11 cellular contexts compared by ENCODE assay signal in the genomic region with DNA sequence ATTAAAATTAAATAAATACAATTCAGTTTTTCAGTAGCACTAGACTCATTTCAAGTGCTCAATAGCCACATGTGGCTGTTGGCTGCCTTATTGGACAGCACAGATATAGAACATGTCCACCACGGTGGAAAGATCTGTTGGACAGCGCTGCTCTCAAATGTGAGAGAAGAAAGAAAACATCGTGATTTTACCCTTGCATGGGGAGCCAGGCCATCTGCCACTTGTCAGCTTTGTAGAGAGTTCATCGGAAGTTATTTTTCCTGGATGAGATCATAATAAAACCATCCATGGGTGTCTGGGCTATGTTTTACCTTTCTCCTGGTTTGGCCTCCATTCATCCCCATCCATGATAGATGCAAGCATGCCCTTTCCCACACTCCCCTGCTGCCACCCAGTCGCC. TPM values are rescaled to one million over a fixed set of nuclear protein-coding genes. Genes with fewer than 3 reads are reported as not detected.
DNase-seq lines count a peak whose midpoint lies in the region; ATAC-seq and TF ChIP-seq lines count a peak whose summit lies in the region.
"Had no signal": no experiment of that assay in that cellular context is flagged by ENCODE, and none has a peak within 500 bp of the region (broad histone marks: within the 10 kb centered on the region; RNA-seq: fewer than 3 reads in every experiment).

No MANE protein-coding gene starts in this region.

- H4K20me1 ChIP-seq in DOHH2 (ENCODE audit: control insufficient read depth, insufficient read depth, low read depth, low read length) (no peaks in the 10 kb centered on the region), GM23338 (replicated peaks; ENCODE audit: insufficient read depth) (no peaks in the 10 kb centered on the region), H9 (ENCODE audit: control insufficient read depth, insufficient read depth, insufficient read length) (no peaks in the 10 kb centered on the region)

- H3K9me3 Mint-ChIP-seq in GM23338 (no peaks in the 10 kb centered on the region), H9 (no peaks in the 10 kb centered on the region)
- no peaks in the 10 kb centered on the region for H3K9me3 Mint-ChIP-seq in CD4-positive, alpha-beta T cell
- H3K9me3 Mint-ChIP-seq: IgD-negative memory B cell had no signal

- ATAC-seq in GM23338 (no peak), HG03196 (IDR thresholded peaks at IDR 0.05; ENCODE audit: unreplicated experiment) (no peak)
- no peak for ATAC-seq in CD4-positive, alpha-beta T cell (ENCODE audit: poor library complexity)

- H3K4me1 Mint-ChIP-seq in GM23338 (no peaks in the 10 kb centered on the region), H9 (no peaks in the 10 kb centered on the region; a peak in 1 of 4 replicates)
- peaks cover 10% of the 10 kb centered on the region for H3K4me1 Mint-ChIP-seq in CD4-positive, alpha-beta T cell (ENCODE audit: low read depth)

- DNase-seq in GM23338 (ENCODE audit: low spot score) (no peak), NCI-H2171 (lab: John Stamatoyannopoulos, UW) (peak; percentile 29), cerebellar cortex (ENCODE audit: low spot score) (peak; percentile 84), H9 (no peak)
- no peak for DNase-seq in CD4-positive, alpha-beta T cell
- DNase-seq: CD4-positive, alpha-beta memory T cell; KG1 had no signal

- no peak overlapping the region for H3K56ac ChIP-seq in H9 (ENCODE audit: insufficient read length, low read depth, low read length)

- no peak overlapping the region for H3K4ac ChIP-seq in H9 (ENCODE audit: low read depth, low read length)

- H2BK12ac ChIP-seq in H9 (ENCODE audit: insufficient read length, low read depth, low read length) = no peak overlapping the region

- no peak overlapping the region for H3K4me3 Mint-ChIP-seq in GM23338
- H3K4me3 Mint-ChIP-seq in H9 = no peak overlapping the region
- H3K4me3 Mint-ChIP-seq in CD4-positive, alpha-beta T cell = no peak overlapping the region
- H3K4me3 Mint-ChIP-seq: B cell; CD4-positive, alpha-beta memory T cell had no signal

- H3K36me3 ChIP-seq in DOHH2 (ENCODE audit: control insufficient read depth, low read length) (no peaks in the 10 kb centered on the region), GM23338 (ENCODE audit: insufficient read depth) (no peaks in the 10 kb centered on the region)

- CTCF ChIA-PET in CD4-positive, alpha-beta T cell (lab: Charles Lee) = interaction anchor here (0.7 kb wide), 1 partner anchor 541 kb away, joined by 3 read pairs; no protein-coding TSS in a partner anchor

- POLR2A ChIA-PET in CD4-positive, alpha-beta T cell (lab: Charles Lee) = no interaction called here

- H2BK5ac ChIP-seq in H9 (ENCODE audit: insufficient read length, low read length) = no peak overlapping the region

- intact Hi-C loops in CD4-positive, alpha-beta T cell (cut with DNase I, micrococcal nuclease) = no loop called here

- H3K27ac ChIP-seq in DOHH2 (ENCODE audit: low read depth, low read length) (0 out of 2 replicates have a peak overlapping the region, but pooled peaks have one; percentile 60), GM23338 (ENCODE audit: low read depth) (no peak overlapping the region), H9 (ENCODE audit: insufficient read length, low read depth, low read length) (no peak overlapping the region)
- H3K27ac ChIP-seq in CD4-positive, alpha-beta T cell (ENCODE audit: low read depth, low read length) = no peak overlapping the region

- H3K27me3 Mint-ChIP-seq in GM23338 (ENCODE audit: insufficient read depth, low read depth, poor library complexity) (peaks cover 3% of the 10 kb centered on the region), H9 (ENCODE audit: low read depth) (peaks cover 23% of the 10 kb centered on the region)
- no peaks in the 10 kb centered on the region for H3K27me3 Mint-ChIP-seq in CD4-positive, alpha-beta T cell
- H3K27me3 Mint-ChIP-seq: B cell; CD4-positive, alpha-beta memory T cell; IgD-negative memory B cell had no signal

- H3K9ac ChIP-seq in H9 (ENCODE audit: extremely low read depth, insufficient read length, low read length) = no peak overlapping the region

- no peak overlapping the region for H2BK120ac ChIP-seq in H9 (ENCODE audit: low read depth, low read length, poor library complexity, severe bottlenecking)

- H4K5ac ChIP-seq in H9 (ENCODE audit: insufficient read length, low read depth, low read length) = no peak overlapping the region

- H3K23me2 ChIP-seq in H9 (ENCODE audit: insufficient read length, low read depth, low read length, poor library complexity, severe bottlenecking) = no peaks in the 10 kb centered on the region

- H2BK15ac ChIP-seq in H9 (ENCODE audit: low read depth, low read length) = no peak overlapping the region

- H2AK5ac ChIP-seq in H9 (ENCODE audit: insufficient read length, low read length) = no peak overlapping the region

- H2BK20ac ChIP-seq in H9 (ENCODE audit: low read depth, low read length, poor library complexity, severe bottlenecking) = no peak overlapping the region

- H3K4me1 ChIP-seq in DOHH2 (ENCODE audit: control insufficient read depth, low read length) = peaks cover 91% of the 10 kb centered on the region
- H3K4me1 ChIP-seq in GM23338 (ENCODE audit: insufficient read depth) = no peaks in the 10 kb centered on the region; the same call in 1 of the 2 replicates
- no peaks in the 10 kb centered on the region for H3K4me1 ChIP-seq in H9 (ENCODE audit: insufficient read depth, low read length)

- peaks cover 5% of the 10 kb centered on the region; the same call in 1 of the 2 replicates for H3K9me3 ChIP-seq in DOHH2 (ENCODE audit: control insufficient read depth, insufficient read depth, low read length)
- no peaks in the 10 kb centered on the region for H3K9me3 ChIP-seq in H9 (ENCODE audit: control insufficient read depth, low read depth, low read length)
- H3K9me3 ChIP-seq in CD4-positive, alpha-beta T cell (ENCODE audit: control insufficient read depth, low read length) = no peaks in the 10 kb centered on the region

- H3K27me3 ChIP-seq in DOHH2 (ENCODE audit: control insufficient read depth, low read length) (no peaks in the 10 kb centered on the region), GM23338 (ENCODE audit: insufficient read depth) (no peaks in the 10 kb centered on the region), H9 (ENCODE audit: insufficient read depth, low read length) (no peaks in the 10 kb centered on the region)
- H3K27me3 ChIP-seq in CD4-positive, alpha-beta T cell (ENCODE audit: control insufficient read depth, insufficient read depth, low read length) = no peaks in the 10 kb centered on the region

- H3K4me2 ChIP-seq in DOHH2 (ENCODE audit: low read length) = no peak overlapping the region
- no peak overlapping the region for H3K4me2 ChIP-seq in GM23338
- no peak overlapping the region for H3K4me2 ChIP-seq in H9 (ENCODE audit: insufficient read depth, insufficient read length, low read length)

- H3F3A ChIP-seq in DOHH2 (ENCODE audit: control insufficient read depth, insufficient read depth) = peaks cover 23% of the 10 kb centered on the region
- H3F3A ChIP-seq in GM23338 (replicated peaks; ENCODE audit: low read depth) = no peaks in the 10 kb centered on the region

- H4K91ac ChIP-seq in H9 (ENCODE audit: insufficient read length, low read depth, low read length) = no peak overlapping the region

- H3K18ac ChIP-seq in H9 (ENCODE audit: insufficient read length, low read depth, low read length) = no peak overlapping the region

- no CpG with 5 or more reads among the region's 5 CpGs for WGBS in H9 (ENCODE audit: extremely low coverage, insufficient read length, low lambda C conversion rate)

- H2AFZ ChIP-seq in GM23338 (peak overlapping the region; percentile 87; the same call in 1 of the 2 replicates), H9 (ENCODE audit: low read length) (no peak overlapping the region)

- H3K27ac Mint-ChIP-seq in GM23338 = no peak overlapping the region
- H3K27ac Mint-ChIP-seq in H9 = no peak overlapping the region
- no peak overlapping the region for H3K27ac Mint-ChIP-seq in CD4-positive, alpha-beta T cell
- H3K27ac Mint-ChIP-seq: B cell, IgD-negative memory B cell had no signal

- H3K79me2 ChIP-seq in DOHH2 (ENCODE audit: control insufficient read depth, low read length) = no peaks in the 10 kb centered on the region
- no peaks in the 10 kb centered on the region for H3K79me2 ChIP-seq in GM23338 (replicated peaks; ENCODE audit: insufficient read depth)
- H3K79me2 ChIP-seq in H9 (ENCODE audit: insufficient read depth, low read length) = no peaks in the 10 kb centered on the region

- H3K4me3 ChIP-seq in DOHH2 (ENCODE audit: low read length) (no peak overlapping the region), GM23338 (no peak overlapping the region)

- no peak overlapping the region for H3K14ac ChIP-seq in H9 (ENCODE audit: insufficient read depth, low read length)

- no peak overlapping the region for H4K8ac ChIP-seq in H9 (replicated peaks; ENCODE audit: insufficient read length, low read depth, low read length)

- H3K9me2 ChIP-seq in DOHH2 (replicated peaks; ENCODE audit: control insufficient read depth, low read length) = no peaks in the 10 kb centered on the region
- no peaks in the 10 kb centered on the region for H3K9me2 ChIP-seq in GM23338 (ENCODE audit: insufficient read depth)

- TF ChIP-seq CTCF in DOHH2 (IDR thresholded peaks at IDR 0.05; ENCODE audit: low read depth, low read length, poor library complexity, severe bottlenecking) (no peak), GM23338 (conservative IDR thresholded peaks at IDR 0.05; ENCODE audit: low read depth in 2 of 2) (no peak), H9 (conservative IDR thresholded peaks at IDR 0.05) (no peak)
- no peak for TF ChIP-seq CTCF in CD4-positive, alpha-beta T cell (IDR thresholded peaks at IDR 0.05)

- H3K36me3 Mint-ChIP-seq in GM23338 (ENCODE audit: low read depth) (no peaks in the 10 kb centered on the region), H9 (ENCODE audit: insufficient read depth in 1 of 3, low read depth in 3 of 3) (no peaks in the 10 kb centered on the region)
- no peaks in the 10 kb centered on the region for H3K36me3 Mint-ChIP-seq in CD4-positive, alpha-beta T cell (ENCODE audit: low read depth)
- H3K36me3 Mint-ChIP-seq: CD4-positive, alpha-beta memory T cell had no signal

- H3T11ph ChIP-seq in H9 (ENCODE audit: low read length) = no peak overlapping the region

- H3K23ac ChIP-seq in H9 (ENCODE audit: insufficient read length, low read depth, low read length) = no peak overlapping the region

- H3K79me1 ChIP-seq in H9 (ENCODE audit: insufficient read depth, low read depth, low read length, poor library complexity, severe bottlenecking) = no peaks in the 10 kb centered on the region

TF ChIP-seq in GM23338, 12 proteins besides CTCF, POLR2A, EP300 and RAD21 (continues in another document):
- TF ChIP-seq ZNF331 (CRISPR knock-in tag; IDR thresholded peaks at IDR 0.05; ENCODE audit: low read depth) (no peak), EZH2phosphoT487 (IDR thresholded peaks at IDR 0.05; ENCODE audit: unreplicated experiment) (no peak), CREB1 (CRISPR knock-in tag; IDR thresholded peaks at IDR 0.05; ENCODE audit: low read depth) (no peak)

RNA-seq across cellular contexts. Expression of a gene that starts 5.8 kb away (rescaled TPM):
- total RNA-seq in GM23338 (2014; rRNA removed; shearing (Covaris generic)) = 22.8 and 23.6 TPM in 2 replicates
- 6.1 TPM in 2 replicates for polyA plus RNA-seq in GM23338 (2016; fragmentation: Nextera tagmentation; extraction: Ambion mirVana)
- total RNA-seq in H9 (2021) = 28.3 and 29.7 TPM in 2 replicates
- total RNA-seq in CD4-positive, alpha-beta T cell = 1 to 10 TPM; 7.3 TPM

Comparison
In these comparisons a context has a peak if more than half of its experiments do, and no peak if none do; other contexts are left out.
1. DNase-seq: peak in NCI-H2171 (single experiment) and cerebellar cortex (single experiment); none in GM23338 (single experiment), H9 (single experiment) and CD4-positive, alpha-beta T cell (0 of 10).